Comparison of ENCODE assay signal across 17 cellular contexts in genomic region chr2:49801898-49802297, GRCh38.
DNase-seq lines count a peak whose midpoint lies in the region; ATAC-seq and TF ChIP-seq lines count a peak whose summit lies in the region.
"Had no signal": no experiment of that assay in that cellular context is flagged by ENCODE, and none has a peak within 500 bp of the region (broad histone marks: within the 10 kb centered on the region; RNA-seq: fewer than 3 reads in every experiment).

No MANE protein-coding gene starts in this region.

- no peaks in the 10 kb centered on the region for H3K36me3 Mint-ChIP-seq in activated naive CD8-positive, alpha-beta T cell treated with anti-CD3 and anti-CD28 coated beads for 36 hours
- H3K36me3 Mint-ChIP-seq: CD8-positive, alpha-beta T cell had no signal

- H2BK15ac ChIP-seq in IMR-90 (ENCODE audit: low read depth, low read length) = no peak overlapping the region

- no peak overlapping the region for H2AK9ac ChIP-seq in IMR-90 (replicated peaks; ENCODE audit: low read depth, low read length, poor library complexity)

- H3K56ac ChIP-seq in IMR-90 (ENCODE audit: extremely low read depth, insufficient read depth, low read length) = no peak overlapping the region

- no peak overlapping the region for H4K5ac ChIP-seq in IMR-90 (ENCODE audit: low read depth, low read length)

- no peaks in the 10 kb centered on the region for H3K79me1 ChIP-seq in IMR-90 (ENCODE audit: low read depth in 1 of 2, low read length in 2 of 2)

- no peaks in the 10 kb centered on the region for H3K36me3 ChIP-seq in IMR-90 (ENCODE audit: control insufficient read depth, insufficient read depth, low read length)
- H3K36me3 ChIP-seq: BLaER1 had no signal

- no peaks in the 10 kb centered on the region for H3K9me1 ChIP-seq in IMR-90 (ENCODE audit: insufficient read depth, low read length)

- H3K4ac ChIP-seq in IMR-90 (ENCODE audit: low read depth, low read length) = no peak overlapping the region

- H2AK5ac ChIP-seq in IMR-90 (ENCODE audit: low read depth, low read length) = no peak overlapping the region

- H3K4me3 Mint-ChIP-seq in activated naive CD8-positive, alpha-beta T cell treated with anti-CD3 and anti-CD28 coated beads for 36 hours = no peak overlapping the region
- H3K4me3 Mint-ChIP-seq: CD8-positive, alpha-beta T cell had no signal

- WGBS in IMR-90 (ENCODE audit: extremely low coverage in 2 of 2, insufficient read length in 1 of 2), 2 experiments = no CpG with 5 or more reads among the region's 1 CpG

- CTCF ChIA-PET in IMR-90 (lab: Yijun Ruan, JAX) = no interaction called here

- no peak overlapping the region for H3K14ac ChIP-seq in IMR-90 (replicated peaks; ENCODE audit: low read depth, low read length)

- no peaks in the 10 kb centered on the region for H3K4me1 Mint-ChIP-seq in activated naive CD8-positive, alpha-beta T cell treated with anti-CD3 and anti-CD28 coated beads for 36 hours

- POLR2A ChIA-PET in IMR-90 (lab: Charles Lee; ENCODE audit: unreplicated experiment) = no interaction called here

- H3K18ac ChIP-seq in IMR-90 (ENCODE audit: low read depth, low read length) = no peak overlapping the region

- H2BK120ac ChIP-seq in IMR-90 (ENCODE audit: low read depth, low read length) = no peak overlapping the region

- peaks cover 4% of the 10 kb centered on the region for H3K9me3 Mint-ChIP-seq in activated naive CD8-positive, alpha-beta T cell treated with anti-CD3 and anti-CD28 coated beads for 36 hours

- no peak overlapping the region for H4K8ac ChIP-seq in IMR-90 (ENCODE audit: low read depth in 2 of 2, low read length in 2 of 2)

- dilution Hi-C loops in IMR-90 (cut with HindIII; ENCODE audit: low sequenced_read_pairs, unreplicated experiment) = no loop called here

- H4K91ac ChIP-seq in IMR-90 (ENCODE audit: insufficient read depth, low read depth, low read length) = no peak overlapping the region

- TF ChIP-seq CTCF in IMR-90 (conservative IDR thresholded peaks at IDR 0.05; ENCODE audit: low read depth, low read length) (no peak), astrocyte of the cerebellum (IDR thresholded peaks at IDR 0.05; ENCODE audit: low read depth, low read length, missing control alignments) (no peak)

- H3K4me1 ChIP-seq in IMR-90 (ENCODE audit: control insufficient read depth, insufficient read depth, low read length) = no peaks in the 10 kb centered on the region

- in situ Hi-C loops in IMR-90 (cut with MboI; ENCODE audit: low sequenced_read_pairs) (no loop called here), astrocyte of the cerebellum (cut with HindIII; ENCODE audit: low sequenced_read_pairs) (no loop called here)

- no peak overlapping the region for H2BK5ac ChIP-seq in IMR-90 (ENCODE audit: low read depth, low read length, poor library complexity, severe bottlenecking)

- ATAC-seq in IMR-90 (ENCODE audit: low read depth) (no peak), GM21529 (IDR thresholded peaks at IDR 0.05; ENCODE audit: unreplicated experiment) (no peak)
- ATAC-seq: CD8-positive, alpha-beta T cell; HCT116; Right ventricle myocardium inferior had no signal

- peaks cover 7% of the 10 kb centered on the region; the same call in 1 of the 2 replicates for H3K9me3 ChIP-seq in IMR-90 (ENCODE audit: control insufficient read depth, insufficient read depth, low read length)

- no TSS peak for BruUV-seq in IMR-90 (replicated peaks; lab: Mats Ljungman, UMichigan)

- H2BK20ac ChIP-seq in IMR-90 (ENCODE audit: low read depth, low read length) = no peak overlapping the region

- intact Hi-C loops in IMR-90 (cut with micrococcal nuclease) = no loop called here

- TF ChIP-seq POLR2A in IMR-90 (IDR thresholded peaks at IDR 0.05; ENCODE audit: low read depth, low read length) = no peak

- H3K27ac Mint-ChIP-seq in activated naive CD8-positive, alpha-beta T cell treated with anti-CD3 and anti-CD28 coated beads for 36 hours = no peak overlapping the region
- H3K27ac Mint-ChIP-seq: CD8-positive, alpha-beta T cell had no signal

- no peaks in the 10 kb centered on the region for H4K20me1 ChIP-seq in IMR-90 (ENCODE audit: insufficient read depth, low read length)
- H4K20me1 ChIP-seq: BLaER1 had no signal

- no peak overlapping the region for H3K23ac ChIP-seq in IMR-90 (ENCODE audit: low read depth, low read length)

- no peak for DNase-seq in IMR-90
- peak; percentile 28 for DNase-seq in astrocyte of the cerebellum (ENCODE audit: low read depth)
- DNase-seq in globus pallidus (ENCODE audit: low spot score) = peak; percentile 13
- peak; percentile 2 for DNase-seq in pons (ENCODE audit: low spot score)
- no peak for DNase-seq in C1 segment of cervical spinal cord (lab: John Stamatoyannopoulos, UW)
- no peak for DNase-seq in activated naive CD8-positive, alpha-beta T cell treated with anti-CD3 and anti-CD28 coated beads for 36 hours
- no peak for DNase-seq in SHP77 (lab: John Stamatoyannopoulos, UW)
- DNase-seq: CD8-positive, alpha-beta T cell; GOT3; NCI-H1436 treated with DMSO at 0.1 percent for 48 hours; NCI-H2029 treated with DMSO at 0.1 percent for 48 hours; NCI-H2171; NCI-H526 had no signal

- no peaks in the 10 kb centered on the region for H3K27me3 Mint-ChIP-seq in activated naive CD8-positive, alpha-beta T cell treated with anti-CD3 and anti-CD28 coated beads for 36 hours

- no peak overlapping the region for H3K27ac ChIP-seq in IMR-90 (ENCODE audit: insufficient read depth, low read length)
- H3K27ac ChIP-seq: BLaER1 had no signal

- no peak for TF ChIP-seq RAD21 in IMR-90 (IDR thresholded peaks at IDR 0.05; ENCODE audit: low read length)

- H3K4me3 ChIP-seq in IMR-90 (ENCODE audit: insufficient read depth, low read depth, low read length) = no peak overlapping the region
- no peak overlapping the region for H3K4me3 ChIP-seq in astrocyte of the cerebellum (ENCODE audit: low read depth, low read length)
- H3K4me3 ChIP-seq: BLaER1 had no signal

- H2AFZ ChIP-seq in IMR-90 (replicated peaks; ENCODE audit: low read length, poor library complexity) = no peak overlapping the region

- no peaks in the 10 kb centered on the region for H3K27me3 ChIP-seq in IMR-90 (ENCODE audit: control insufficient read depth, insufficient read depth, low read length)
- H3K27me3 ChIP-seq: BLaER1 had no signal

- H3K9ac ChIP-seq in IMR-90 (ENCODE audit: low read depth, low read length) = no peak overlapping the region
- H3K9ac ChIP-seq: BLaER1 had no signal

- H3K4me2 ChIP-seq in IMR-90 (ENCODE audit: low read depth, low read length) = no peak overlapping the region
- H3K4me2 ChIP-seq: BLaER1 had no signal

TF ChIP-seq in IMR-90, 13 proteins besides CTCF, POLR2A, EP300 and RAD21:
- TF ChIP-seq BHLHE40 (IDR thresholded peaks at IDR 0.05; ENCODE audit: low read depth, low read length) (no peak), MAFK (IDR thresholded peaks at IDR 0.05; ENCODE audit: low read depth, low read length) (peak; percentile 57; the same call in 1 of the 2 replicates), RFX5 (IDR thresholded peaks at IDR 0.05; ENCODE audit: low read depth, low read length) (no peak), MAZ (IDR thresholded peaks at IDR 0.05; ENCODE audit: borderline replicate concordance, low read depth, low read length) (no peak), SMC3 (IDR thresholded peaks at IDR 0.05; ENCODE audit: low read depth, low read length) (no peak), RCOR1 (IDR thresholded peaks at IDR 0.05; ENCODE audit: insufficient replicate concordance, low read length) (no peak), CEBPB (IDR thresholded peaks at IDR 0.05; ENCODE audit: low read depth, low read length) (no peak)

Comparison
In these comparisons a context has a peak if more than half of its experiments do, and no peak if none do; other contexts are left out.
1. DNase-seq: peak in astrocyte of the cerebellum (single experiment), globus pallidus (single experiment) and pons (single experiment); none in IMR-90 (single experiment), C1 segment of cervical spinal cord (0 of 14), activated naive CD8-positive, alpha-beta T cell treated with anti-CD3 and anti-CD28 coated beads for 36 hours (single experiment) and SHP77 (0 of 2).